In genomic region chr11:102010776-102011500, GRCh38 we compare ENCODE assay signal across 9 cellular contexts. TPM values are rescaled to one million over a fixed set of nuclear protein-coding genes. Genes with fewer than 3 reads are reported as not detected.
DNase-seq lines count a peak whose midpoint lies in the region; ATAC-seq and TF ChIP-seq lines count a peak whose summit lies in the region.
"Had no signal": no experiment of that assay in that cellular context is flagged by ENCODE, and none has a peak within 500 bp of the region (broad histone marks: within the 10 kb centered on the region; RNA-seq: fewer than 3 reads in every experiment).

No MANE protein-coding gene starts in this region.

- no peaks in the 10 kb centered on the region for H3K9me3 ChIP-seq in HUES48 (ENCODE audit: control insufficient read depth, insufficient read depth, low read length)

- no peaks in the 10 kb centered on the region for H3K4me1 ChIP-seq in HUES48 (ENCODE audit: control insufficient read depth, insufficient read depth, low read length)

- intact Hi-C loops in left colon (cut with DNase I, micrococcal nuclease): no loop called here

- ATAC-seq in left colon: peak; percentile 81
- ATAC-seq in HG02763 (IDR thresholded peaks at IDR 0.05; ENCODE audit: unreplicated experiment): no peak

- H3K36me3 ChIP-seq in HUES48 (ENCODE audit: control insufficient read depth, insufficient read depth, low read length): no peaks in the 10 kb centered on the region

- H3K27ac ChIP-seq in HUES48 (ENCODE audit: low read depth, low read length): peak overlapping the region; percentile 47

- H3K9ac ChIP-seq in HUES48 (ENCODE audit: low read depth, low read length): no peak overlapping the region

- TF ChIP-seq CTCF in cardiac fibroblast (IDR thresholded peaks at IDR 0.05; ENCODE audit: low read depth, low read length): no peak

- DNase-seq in 8988T (peak; percentile 87), cardiac fibroblast (ENCODE audit: low read depth in 2 of 2) (peak; percentile 79 to 94), left colon (peak; percentile 67 to 75), T-helper 9 cell (no peak)
- DNase-seq in stimulated activated CD4-positive, alpha-beta T cell treated with anti-CD3 and anti-CD28 coated beads, Interleukin-4, amount 100 ng/mL, for 1 hour: no peak
- DNase-seq in stimulated activated CD4-positive, alpha-beta T cell treated with anti-CD3 and anti-CD28 coated beads, Interleukin-2, amount 100 ng/mL, for 24 hours: no peak
- DNase-seq: activated CD8-positive, alpha-beta memory T cell treated with anti-CD3 and anti-CD28 coated beads, Interleukin-2, amount 50 U/mL, for 48 hours had no signal

- no peaks in the 10 kb centered on the region for H3K27me3 ChIP-seq in HUES48 (ENCODE audit: control insufficient read depth, insufficient read depth, low read length)

- H3K4me3 ChIP-seq in HUES48 (ENCODE audit: low read depth, low read length) (no peak overlapping the region), cardiac fibroblast (replicated peaks in 1 of 2; ENCODE audit: low read depth in 2 of 2, low read length in 2 of 2) (peak overlapping the region in 1 of 2 donors; percentile 1)

RNA-seq across cellular contexts. Expression of gene CFAP300, which starts 36.3 kb away (rescaled TPM):
- under 1 TPM in 1 of 2 donors, not detected in 1; 0.50 TPM for total RNA-seq in left colon

Comparison
In these comparisons a context has a peak if more than half of its experiments do, and no peak if none do; other contexts are left out.
1. DNase-seq: peak in 8988T (single experiment), cardiac fibroblast (2 of 2) and left colon (2 of 2); none in stimulated activated CD4-positive, alpha-beta T cell treated with anti-CD3 and anti-CD28 coated beads, Interleukin-4, amount 100 ng/mL, for 1 hour (single experiment), T-helper 9 cell (single experiment) and stimulated activated CD4-positive, alpha-beta T cell treated with anti-CD3 and anti-CD28 coated beads, Interleukin-2, amount 100 ng/mL, for 24 hours (0 of 2).